10 cellular contexts compared by ENCODE assay signal in the genomic region with DNA sequence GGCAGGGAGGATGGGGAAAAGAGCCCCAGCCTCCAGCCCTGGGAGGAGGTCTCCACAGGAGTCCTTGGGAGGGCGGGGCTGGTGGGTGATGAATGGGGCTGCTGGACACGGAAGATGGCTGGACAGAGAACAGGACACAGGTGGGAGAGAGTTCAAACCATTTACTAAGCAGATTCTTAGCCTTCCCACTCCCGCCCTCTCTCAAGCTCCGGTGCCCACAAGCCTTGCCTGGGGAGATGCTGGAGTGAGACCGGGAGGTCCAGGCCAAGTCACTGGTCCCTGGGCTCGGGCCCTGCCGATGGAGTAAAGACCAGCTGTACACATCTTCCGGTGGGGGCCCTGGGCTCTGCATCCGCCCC. TPM values are rescaled to one million over a fixed set of nuclear protein-coding genes. Genes with fewer than 3 reads are reported as not detected.
DNase-seq lines count a peak whose midpoint lies in the region; ATAC-seq, FAIRE-seq and TF ChIP-seq lines count a peak whose summit lies in the region.
"Had no signal": no experiment of that assay in that cellular context is flagged by ENCODE, and none has a peak within 500 bp of the region (broad histone marks: within the 10 kb centered on the region; RNA-seq: fewer than 3 reads in every experiment).

No MANE protein-coding gene starts in this region.

- H3K27me3 ChIP-seq in K562 (ENCODE audit: control insufficient read depth in 2 of 2, insufficient read depth in 2 of 2, low read length in 2 of 2) (peaks cover 13 to 17% of the 10 kb centered on the region in 2 experiments; a peak in 4 of 5 replicates), lung (ENCODE audit: control insufficient read depth, insufficient read depth) (peaks cover 6% of the 10 kb centered on the region), testis (no peaks in the 10 kb centered on the region)

- peaks cover 18% of the 10 kb centered on the region for H4K20me1 ChIP-seq in K562 (replicated peaks; ENCODE audit: control insufficient read depth, insufficient read depth, low read length)

- H3K4me1 ChIP-seq in K562 (replicated peaks in 1 of 2; ENCODE audit: control insufficient read depth in 2 of 2, insufficient read depth in 2 of 2, low read length in 2 of 2) = peaks cover 0 to 48% of the 10 kb centered on the region in 2 experiments; a peak in 3 of 5 replicates
- peaks cover 5 to 22% of the 10 kb centered on the region in 2 donors for H3K4me1 ChIP-seq in lung (ENCODE audit: control insufficient read depth in 2 of 2, insufficient read depth in 2 of 2, low read length in 2 of 2)
- H3K4me1 ChIP-seq in testis = peaks cover 7% of the 10 kb centered on the region
- H3K4me1 ChIP-seq: BLaER1 treated with 17β-estradiol and CSF1 and Interleukin-3, amounts not matched to agents 10 nM and 100 nM had no signal

- intact Hi-C loops in K562 (cut with micrococcal nuclease) = no loop called here
- intact Hi-C loops in testis (cut with DNase I; ENCODE audit: low total_unique reads) = no loop called here
- intact Hi-C loops in activated CD8-positive, alpha-beta T cell treated with anti-CD3 and anti-CD28 coated beads for 36 hours (cut with micrococcal nuclease) = loop anchor here (10.0 kb wide), 1 partner anchor 92 kb away; no protein-coding TSS in a partner anchor

- peaks cover 36% of the 10 kb centered on the region for H3K36me3 Mint-ChIP-seq in activated T-cell treated with anti-CD3 and anti-CD28 coated beads, Interleukin-2, amount 50 U/mL, for 24 hours (ENCODE audit: low read depth)
- peaks cover 15% of the 10 kb centered on the region for H3K36me3 Mint-ChIP-seq in activated CD8-positive, alpha-beta T cell treated with anti-CD3 and anti-CD28 coated beads for 36 hours (ENCODE audit: low read depth)

- 89% methylated on average over 9 of the region's 9 CpGs for WGBS in K562 (ENCODE audit: insufficient coverage, low coverage, missing lambda C conversion rate)
- 30 to 35% methylated on average over 9 of the region's 9 CpGs for WGBS in lung, 2 donors
- WGBS in testis, 2 donors = 37 to 63% methylated on average over 3 to 9 of the region's 9 CpGs

- DNase-seq in activated T-cell treated with anti-CD3 and anti-CD28 coated beads, Interleukin-2, amount 50 U/mL, for 24 hours = no peak
- DNase-seq in activated T-cell treated with anti-CD3 and anti-CD28 coated beads for 4 hours = no peak
- DNase-seq in K562 (ENCODE audit: extremely low read depth in 1 of 4, low spot score in 3 of 4) = peak in 2 of 4 experiments; percentile 52 to 63
- no peak for DNase-seq in lung (ENCODE audit: low spot score)
- DNase-seq in testis = no peak
- no peak for DNase-seq in GM10248 (ENCODE audit: extremely low spot score)
- no peak for DNase-seq in activated CD8-positive, alpha-beta T cell treated with anti-CD3 and anti-CD28 coated beads for 36 hours
- DNase-seq: effector CD4-positive, alpha-beta T cell had no signal

- H3K4me3 Mint-ChIP-seq in activated T-cell treated with anti-CD3 and anti-CD28 coated beads, Interleukin-2, amount 50 U/mL, for 24 hours = peak overlapping the region; percentile 45
- no peak overlapping the region for H3K4me3 Mint-ChIP-seq in activated CD8-positive, alpha-beta T cell treated with anti-CD3 and anti-CD28 coated beads for 36 hours

- ATAC-seq in K562 (peak; percentile 1), lung (ENCODE audit: insufficient read depth, low FRiP score) (no peak), HG03108 (IDR thresholded peaks at IDR 0.05; ENCODE audit: unreplicated experiment) (no peak)
- ATAC-seq in activated CD8-positive, alpha-beta T cell treated with anti-CD3 and anti-CD28 coated beads for 36 hours = no peak

- TF ChIP-seq EP300 in K562 (IDR thresholded peaks at IDR 0.05; ENCODE audit: low read length) = no peak

- no TSS peak for BruUV-seq in K562 (replicated peaks; lab: Mats Ljungman, UMichigan)

- CTCF ChIA-PET in K562 (lab: Yijun Ruan, JAX; ENCODE audit: low intra/inter-chr PET ratio) (no interaction called here), GM10248 (lab: Yijun Ruan, JAX) (no interaction called here)
- CTCF ChIA-PET in activated CD8-positive, alpha-beta T cell treated with anti-CD3 and anti-CD28 coated beads for 36 hours (lab: Charles Lee) = interaction anchor here (2.9 kb wide), 1 partner anchor 107 kb away, joined by 10 read pairs; no protein-coding TSS in a partner anchor

- no peaks in the 10 kb centered on the region for H3K9me1 ChIP-seq in K562 (ENCODE audit: control insufficient read depth, insufficient read depth, low read length)

- TF ChIP-seq POLR2A in K562 (conservative IDR thresholded peaks at IDR 0.05) (peak; percentile 28; the same call in 1 of the 2 replicates), testis (IDR thresholded peaks at IDR 0.05) (no peak)

- TF ChIP-seq RAD21 in K562 (CRISPR knock-in tag; conservative IDR thresholded peaks at IDR 0.05 in 1 of 2, IDR thresholded peaks at IDR 0.05 in 1 of 2) = no peak

- POLR2A ChIA-PET in K562 (lab: Yijun Ruan, JAX) (interaction anchor here (0.6 to 2.8 kb wide), 8 partner anchors 8 to 565 kb away, joined by 3 to 22 read pairs (median 4); no protein-coding TSS in a partner anchor), GM10248 (lab: Yijun Ruan, JAX) (no interaction called here)
- POLR2A ChIA-PET in activated CD8-positive, alpha-beta T cell treated with anti-CD3 and anti-CD28 coated beads for 36 hours (lab: Charles Lee) = interaction anchor here (1.0 to 2.4 kb wide), 2 partner anchors 17 to 107 kb away, joined by 3 to 6 read pairs; no protein-coding TSS in a partner anchor

- peaks cover 17% of the 10 kb centered on the region for H3K4me1 Mint-ChIP-seq in activated T-cell treated with anti-CD3 and anti-CD28 coated beads, Interleukin-2, amount 50 U/mL, for 24 hours (ENCODE audit: low read depth)
- H3K4me1 Mint-ChIP-seq in activated CD8-positive, alpha-beta T cell treated with anti-CD3 and anti-CD28 coated beads for 36 hours (ENCODE audit: low read depth) = peaks cover 9% of the 10 kb centered on the region

- H3K27me3 Mint-ChIP-seq in activated T-cell treated with anti-CD3 and anti-CD28 coated beads, Interleukin-2, amount 50 U/mL, for 24 hours = peaks cover 37% of the 10 kb centered on the region
- peaks cover 22% of the 10 kb centered on the region for H3K27me3 Mint-ChIP-seq in activated CD8-positive, alpha-beta T cell treated with anti-CD3 and anti-CD28 coated beads for 36 hours

- no peak overlapping the region for H2AFZ ChIP-seq in K562 (ENCODE audit: low read depth, low read length)

- H3K36me3 ChIP-seq in K562 (ENCODE audit: control insufficient read depth, insufficient read depth, low read length) (peaks cover 49% of the 10 kb centered on the region; the same call in 2 of the 3 replicates), lung (ENCODE audit: control insufficient read depth in 2 of 2, insufficient read depth in 2 of 2, low read length in 2 of 2) (peaks cover 0 to 6% of the 10 kb centered on the region in 2 donors), testis (ENCODE audit: low read depth, missing control alignments) (no peaks in the 10 kb centered on the region)

- in situ Hi-C loops in K562 (cut with MboI) = no loop called here

- H3K4me3 ChIP-seq in K562 (no peak overlapping the region), lung (peak overlapping the region; percentile 66), testis (peak overlapping the region; percentile 37 to 53)
- H3K4me3 ChIP-seq: BLaER1 treated with 17β-estradiol and CSF1 and Interleukin-3, amounts not matched to agents 10 nM and 100 nM had no signal

- no peaks in the 10 kb centered on the region for H3K9me3 ChIP-seq in K562 (replicated peaks; ENCODE audit: control insufficient read depth, insufficient read depth, low read depth, low read length)
- H3K9me3 ChIP-seq in lung (ENCODE audit: control insufficient read depth in 2 of 2, insufficient read depth in 1 of 2, low read length in 1 of 2) = peaks cover 0 to 5% of the 10 kb centered on the region in 2 donors
- no peaks in the 10 kb centered on the region for H3K9me3 ChIP-seq in testis
- H3K9me3 ChIP-seq: BLaER1 treated with 17β-estradiol and CSF1 and Interleukin-3, amounts not matched to agents 10 nM and 100 nM had no signal

- H3K9ac ChIP-seq in K562 (ENCODE audit: insufficient read depth in 1 of 2, low read depth in 2 of 2, low read length in 2 of 2) = peak overlapping the region in 1 of 2 experiments; percentile 1; a peak in 1 of 4 replicates
- H3K9ac ChIP-seq: BLaER1 treated with 17β-estradiol and CSF1 and Interleukin-3, amounts not matched to agents 10 nM and 100 nM had no signal

- no peaks in the 10 kb centered on the region for H3K9me3 Mint-ChIP-seq in activated T-cell treated with anti-CD3 and anti-CD28 coated beads, Interleukin-2, amount 50 U/mL, for 24 hours
- no peaks in the 10 kb centered on the region for H3K9me3 Mint-ChIP-seq in activated CD8-positive, alpha-beta T cell treated with anti-CD3 and anti-CD28 coated beads for 36 hours

- H3K27ac Mint-ChIP-seq in activated T-cell treated with anti-CD3 and anti-CD28 coated beads, Interleukin-2, amount 50 U/mL, for 24 hours = peak overlapping the region; percentile 52
- H3K27ac Mint-ChIP-seq in activated CD8-positive, alpha-beta T cell treated with anti-CD3 and anti-CD28 coated beads for 36 hours = no peak overlapping the region

- no peaks in the 10 kb centered on the region for H3K79me2 ChIP-seq in K562 (ENCODE audit: control insufficient read depth, insufficient read depth, low read length)

- no peak for TF ChIP-seq CTCF in K562 (IDR thresholded peaks at IDR 0.05 in 2 of 3, conservative IDR thresholded peaks at IDR 0.05 in 1 of 3; ENCODE audit: insufficient read depth in 2 of 3, low read depth in 1 of 3, low read length in 3 of 3)
- TF ChIP-seq CTCF in lung (IDR thresholded peaks at IDR 0.05; ENCODE audit: control extremely low read depth, extremely low read depth) = no peak
- TF ChIP-seq CTCF in testis (IDR thresholded peaks at IDR 0.05) = no peak
- TF ChIP-seq CTCF in GM10248 (IDR thresholded peaks at IDR 0.05; ENCODE audit: control extremely low read depth, extremely low read depth, low read depth, missing control alignments) = no peak
- no peak for TF ChIP-seq CTCF in activated CD8-positive, alpha-beta T cell treated with anti-CD3 and anti-CD28 coated beads for 36 hours (IDR thresholded peaks at IDR 0.05)

- FAIRE-seq in K562 (lab: Jason Lieb, UNC) = no peak

- H3K27ac ChIP-seq in K562 (ENCODE audit: extremely low read depth, low read depth, low read length) = no peak overlapping the region
- peak overlapping the region; percentile 42 to 83 for H3K27ac ChIP-seq in lung (ENCODE audit: low read depth in 1 of 2, low read length in 1 of 2)
- no peak overlapping the region for H3K27ac ChIP-seq in testis
- H3K27ac ChIP-seq: BLaER1 treated with 17β-estradiol and CSF1 and Interleukin-3, amounts not matched to agents 10 nM and 100 nM had no signal

- H3K4me2 ChIP-seq in K562 (ENCODE audit: insufficient read depth, low read length) = no peak overlapping the region
- H3K4me2 ChIP-seq: BLaER1 treated with 17β-estradiol and CSF1 and Interleukin-3, amounts not matched to agents 10 nM and 100 nM had no signal

RNA-seq across cellular contexts. Expression of a gene that starts 1.4 kb away (rescaled TPM):
- total RNA-seq in K562 (2011; cell fraction: chromatin; rRNA removed; ENCODE audit: low replicate concordance) = not detected in 2 replicates
- not detected in 2 replicates for total RNA-seq in K562 (2011; cell fraction: nucleolus; rRNA removed)
- not detected in 2 replicates for total RNA-seq in K562 (2011; cell fraction: nucleoplasm; rRNA removed)
- not detected in 2 replicates for total RNA-seq in K562 (2014; rRNA removed)
- not detected in 2 replicates for total RNA-seq in K562 (2014; rRNA removed; fragmentation: Illumina TruSeq; extraction: Trizol)
- not detected in 2 replicates for total RNA-seq in K562 (2015; rRNA removed; fragmentation: Illumina TruSeq; extraction: Trizol)
- total RNA-seq in K562 (2021) = 0.16 and 0.20 TPM in 2 replicates
- polyA plus RNA-seq in K562 (2011; rRNA removed) = not detected in 2 replicates
- not detected in 2 replicates for polyA plus RNA-seq in K562 (2011; cell fraction: cytosol; rRNA removed)
- polyA plus RNA-seq in K562 (2011; cell fraction: nucleus; rRNA removed) = not detected in 2 replicates
- 0.08 and 0.18 TPM in 2 replicates for polyA plus RNA-seq in K562 (2012)
- not detected in 2 replicates for polyA plus RNA-seq in K562 (2014; fragmentation: Illumina TruSeq; extraction: Trizol)
- not detected for polyA plus RNA-seq in K562 (2014; fragmentation: Nextera tagmentation; extraction: Ambion mirVana)
- not detected in 2 replicates for polyA plus RNA-seq in K562 (2014; rRNA removed)
- polyA minus RNA-seq in K562 (2011; rRNA and poly(A)+ RNA removed) = not detected in 2 replicates
- not detected in 2 replicates for polyA minus RNA-seq in K562 (2011; cell fraction: cytosol; rRNA and poly(A)+ RNA removed)
- not detected in 2 replicates for polyA minus RNA-seq in K562 (2011; cell fraction: nucleus; rRNA and poly(A)+ RNA removed)
- 100 to 1,000 TPM; 157 to 322 TPM for total RNA-seq in lung
- polyA plus RNA-seq in lung = 100 to 1,000 TPM; 406 to 548 TPM
- total RNA-seq in testis = 10 to 100 TPM; 29.2 to 42.0 TPM
- polyA plus RNA-seq in testis (ENCODE audit: insufficient read depth, low read depth, low replicate concordance) = 10.4 TPM
- total RNA-seq in activated CD8-positive, alpha-beta T cell treated with anti-CD3 and anti-CD28 coated beads for 36 hours = not detected

RNA-seq across cellular contexts. Expression of a gene that starts 43.1 kb away (rescaled TPM):
- total RNA-seq in K562 (2011; cell fraction: chromatin; rRNA removed; ENCODE audit: low replicate concordance) = 810 and 853 TPM in 2 replicates
- 339 and 346 TPM in 2 replicates for total RNA-seq in K562 (2011; cell fraction: nucleolus; rRNA removed)
- 307 and 398 TPM in 2 replicates for total RNA-seq in K562 (2011; cell fraction: nucleoplasm; rRNA removed)
- 415 and 450 TPM in 2 replicates for total RNA-seq in K562 (2014; rRNA removed)
- total RNA-seq in K562 (2014; rRNA removed; fragmentation: Illumina TruSeq; extraction: Trizol) = 263 and 295 TPM in 2 replicates
- total RNA-seq in K562 (2015; rRNA removed; fragmentation: Illumina TruSeq; extraction: Trizol) = 239 and 251 TPM in 2 replicates
- total RNA-seq in K562 (2021) = 312 and 319 TPM in 2 replicates
- polyA plus RNA-seq in K562 (2011; rRNA removed) = 580 and 584 TPM in 2 replicates
- polyA plus RNA-seq in K562 (2011; cell fraction: cytosol; rRNA removed) = 370 and 430 TPM in 2 replicates
- polyA plus RNA-seq in K562 (2011; cell fraction: nucleus; rRNA removed) = 642 and 944 TPM in 2 replicates
- 267 and 326 TPM in 2 replicates for polyA plus RNA-seq in K562 (2012)
- polyA plus RNA-seq in K562 (2014; fragmentation: Illumina TruSeq; extraction: Trizol) = 412 and 430 TPM in 2 replicates
- polyA plus RNA-seq in K562 (2014; fragmentation: Nextera tagmentation; extraction: Ambion mirVana) = 100 to 1,000 TPM; 276 to 465 TPM
- polyA plus RNA-seq in K562 (2014; rRNA removed) = 410 and 427 TPM in 2 replicates
- polyA minus RNA-seq in K562 (2011; rRNA and poly(A)+ RNA removed) = 415 and 540 TPM in 2 replicates
- polyA minus RNA-seq in K562 (2011; cell fraction: cytosol; rRNA and poly(A)+ RNA removed) = 153 and 162 TPM in 2 replicates
- polyA minus RNA-seq in K562 (2011; cell fraction: nucleus; rRNA and poly(A)+ RNA removed) = 185 and 445 TPM in 2 replicates
- total RNA-seq in lung = 1 to 10 TPM; 2.1 to 4.0 TPM
- polyA plus RNA-seq in lung = 1 to 10 TPM; 2.1 to 6.8 TPM
- total RNA-seq in testis = 10 to 100 TPM; 38.8 to 43.7 TPM
- 47.2 TPM for polyA plus RNA-seq in testis (ENCODE audit: insufficient read depth, low read depth, low replicate concordance)
- 100 to 1,000 TPM; 109 to 111 TPM for total RNA-seq in activated CD8-positive, alpha-beta T cell treated with anti-CD3 and anti-CD28 coated beads for 36 hours

RNA-seq across cellular contexts. Expression of a gene that starts 43.9 kb away (rescaled TPM):
- 307 and 375 TPM in 2 replicates for total RNA-seq in K562 (2011; cell fraction: chromatin; rRNA removed; ENCODE audit: low replicate concordance)
- total RNA-seq in K562 (2011; cell fraction: nucleolus; rRNA removed) = 219 and 230 TPM in 2 replicates
- 278 and 374 TPM in 2 replicates for total RNA-seq in K562 (2011; cell fraction: nucleoplasm; rRNA removed)
- 238 and 290 TPM in 2 replicates for total RNA-seq in K562 (2014; rRNA removed)
- total RNA-seq in K562 (2014; rRNA removed; fragmentation: Illumina TruSeq; extraction: Trizol) = 361 and 365 TPM in 2 replicates
- total RNA-seq in K562 (2015; rRNA removed; fragmentation: Illumina TruSeq; extraction: Trizol) = 330 and 363 TPM in 2 replicates
- total RNA-seq in K562 (2021) = 284 and 307 TPM in 2 replicates
- 428 and 564 TPM in 2 replicates for polyA plus RNA-seq in K562 (2011; rRNA removed)
- polyA plus RNA-seq in K562 (2011; cell fraction: cytosol; rRNA removed) = 516 and 625 TPM in 2 replicates
- polyA plus RNA-seq in K562 (2011; cell fraction: nucleus; rRNA removed) = 577 and 723 TPM in 2 replicates
- polyA plus RNA-seq in K562 (2012) = 381 and 502 TPM in 2 replicates
- 551 and 645 TPM in 2 replicates for polyA plus RNA-seq in K562 (2014; fragmentation: Illumina TruSeq; extraction: Trizol)
- 100 to 1,000 TPM; 503 to 627 TPM for polyA plus RNA-seq in K562 (2014; fragmentation: Nextera tagmentation; extraction: Ambion mirVana)
- polyA plus RNA-seq in K562 (2014; rRNA removed) = 321 and 446 TPM in 2 replicates
- polyA minus RNA-seq in K562 (2011; rRNA and poly(A)+ RNA removed) = 432 and 439 TPM in 2 replicates
- 143 and 172 TPM in 2 replicates for polyA minus RNA-seq in K562 (2011; cell fraction: cytosol; rRNA and poly(A)+ RNA removed)
- 99.8 and 195 TPM in 2 replicates for polyA minus RNA-seq in K562 (2011; cell fraction: nucleus; rRNA and poly(A)+ RNA removed)
- total RNA-seq in lung = 10 to 100 TPM; 23.1 to 67.7 TPM
- 100 to 1,000 TPM in 1 of 2 donors, 10 to 100 TPM in 1; 72.3 to 111 TPM for polyA plus RNA-seq in lung
- 10 to 100 TPM; 46.1 to 54.5 TPM for total RNA-seq in testis
- polyA plus RNA-seq in testis (ENCODE audit: insufficient read depth, low read depth, low replicate concordance) = 86.6 TPM
- 10 to 100 TPM; 65.0 to 78.0 TPM for total RNA-seq in activated CD8-positive, alpha-beta T cell treated with anti-CD3 and anti-CD28 coated beads for 36 hours

Comparison
In these comparisons a context has a peak if more than half of its experiments do, and no peak if none do; other contexts are left out.
1. H3K27ac ChIP-seq: peak in lung (2 of 2); none in K562 (single experiment) and testis (0 of 2).
2. RNA of a gene that starts 1.4 kb away (total RNA-seq): 157 to 322 TPM in lung and 29.2 to 42.0 TPM in testis; 0.16 to 0.20 TPM in K562 and not detected in activated CD8-positive, alpha-beta T cell treated with anti-CD3 and anti-CD28 coated beads for 36 hours; every median in the first group is over 10 times any median in the second.
3. RNA of a gene that starts 43.1 kb away (total RNA-seq): 239 to 853 TPM in K562, 109 to 111 TPM in activated CD8-positive, alpha-beta T cell treated with anti-CD3 and anti-CD28 coated beads for 36 hours and 38.8 to 43.7 TPM in testis; 2.1 to 4.0 TPM in lung; every median in the first group is over 4 times any median in the second.